34 cellular contexts compared by ENCODE assay signal in genomic region chr7:151655555-151655954, GRCh38.
"Had no signal": no experiment of that assay in that cellular context is flagged by ENCODE, and none has a peak within 500 bp of the region (broad histone marks: within the 10 kb centered on the region; RNA-seq: fewer than 3 reads in every experiment).

No MANE protein-coding gene starts in this region.

- ATAC-seq: activated naive CD4-positive, alpha-beta T cell treated with anti-CD3 and anti-CD28 coated beads, Interleukin-2, amount 50 U/mL, for 72 hours; activated naive CD8-positive, alpha-beta T cell treated with anti-CD3 and anti-CD28 coated beads, Interleukin-2, amount 50 U/mL, for 24 hours; activated T-cell treated with anti-CD3 and anti-CD28 coated beads, Interleukin-2, amount 50 U/mL, for 4 hours; activated T-cell treated with anti-CD3 and anti-CD28 coated beads, Interleukin-2, amount 50 U/mL, for 72 hours; activated T-helper 17 cell treated with anti-CD3 and anti-CD28 coated beads, Interleukin-2, amount 50 U/mL, for 72 hours; body of pancreas had no signal

- H3K27ac ChIP-seq: adrenal gland, ascending aorta, body of pancreas, brain microvascular endothelial cell, breast epithelium, cardiac muscle cell had no signal

- H3K4me1 ChIP-seq: breast epithelium had no signal

- FAIRE-seq: astrocyte, bronchial epithelial cell had no signal

- DNase-seq: activated effector memory CD4-positive, alpha-beta T cell treated with anti-CD3 and anti-CD28 coated beads, Interleukin-2, amount 50 U/mL, for 16 hours; activated effector memory CD4-positive, alpha-beta T cell treated with Interleukin-2 at 50 U/mL for 16 hours; activated gamma-delta T cell; activated gamma-delta T cell treated with Interleukin-2 at 50 U/mL for 16 hours; activated naive CD4-positive, alpha-beta T cell; activated naive CD4-positive, alpha-beta T cell treated with anti-CD3 and anti-CD28 coated beads for 36 hours; activated naive CD4-positive, alpha-beta T cell treated with anti-CD3 and anti-CD28 coated beads, Interleukin-2, amount 10 ng/mL, durations not matched to agents 7 days and 5 days; activated naive CD4-positive, alpha-beta T cell treated with anti-CD3 and anti-CD28 coated beads, Interleukin-2, amount 50 U/mL, for 16 hours; activated naive CD4-positive, alpha-beta T cell treated with Interleukin-2 at 50 U/mL for 16 hours; activated naive CD8-positive, alpha-beta T cell treated with anti-CD3 and anti-CD28 coated beads for 36 hours; activated naive CD8-positive, alpha-beta T cell treated with anti-CD3 and anti-CD28 coated beads, Interleukin-2, amount 10 ng/mL, durations not matched to agents 7 days and 5 days; activated naive CD8-positive, alpha-beta T cell treated with anti-CD3 and anti-CD28 coated beads, Interleukin-2, amount 50 U/mL, for 24 hours; activated T-cell treated with anti-CD3 and anti-CD28 coated beads for 4 hours; activated T-cell treated with anti-CD3 and anti-CD28 coated beads, Interleukin-2, amount 50 U/mL, for 1 hour; activated T-cell treated with anti-CD3 and anti-CD28 coated beads, Interleukin-2, amount 50 U/mL, for 24 hours; activated T-cell treated with anti-CD3 and anti-CD28 coated beads, Interleukin-2, amount 50 U/mL, for 4 hours; activated T-cell treated with anti-CD3 and anti-CD28 coated beads, Interleukin-2, amount 50 U/mL, for 48 hours; activated T-cell treated with anti-CD3 and anti-CD28 coated beads, Interleukin-2, amount 50 U/mL, for 72 hours; adrenal gland; amniotic stem cell; amygdala; anterior cingulate cortex; body of pancreas; brain microvascular endothelial cell; caudate nucleus; central memory CD4-positive, alpha-beta T cell; cerebellar nuclear complex had no signal

- H3K9me3 ChIP-seq: adrenal gland, ascending aorta, body of pancreas, breast epithelium had no signal

- H3K36me3 ChIP-seq: adrenal gland, ascending aorta, brain microvascular endothelial cell, breast epithelium, cardiac muscle cell had no signal

- H3K4me3 ChIP-seq: adrenal gland, ascending aorta, body of pancreas, breast epithelium, cardiac muscle cell had no signal

- H3K27me3 ChIP-seq: adrenal gland, ascending aorta, body of pancreas, brain microvascular endothelial cell, breast epithelium, cardiac muscle cell had no signal
